16 cellular contexts compared by ENCODE assay signal in the genomic region with DNA sequence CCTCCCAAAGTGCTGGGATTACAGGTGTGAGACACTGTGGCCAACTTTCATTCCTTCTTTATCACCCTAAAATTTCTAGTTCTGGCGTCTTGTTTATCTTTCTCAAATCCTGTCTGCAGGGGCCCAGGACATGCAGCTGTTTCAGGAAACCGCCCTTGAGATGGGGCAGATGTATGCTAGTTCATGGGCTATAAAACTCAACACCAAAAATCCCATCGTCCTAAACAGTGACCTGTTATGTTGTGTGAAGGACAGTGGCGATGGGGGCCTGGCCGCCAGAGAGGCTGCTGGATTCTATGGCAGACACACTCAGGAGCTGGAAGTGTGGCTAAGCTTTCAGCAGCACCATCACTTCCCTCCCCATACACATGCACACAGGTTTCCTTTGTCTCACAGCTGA.
"Had no signal": no experiment of that assay in that cellular context is flagged by ENCODE, and none has a peak within 500 bp of the region (broad histone marks: within the 10 kb centered on the region; RNA-seq: fewer than 3 reads in every experiment).

No MANE protein-coding gene starts in this region.

- H3K27me3 Mint-ChIP-seq: activated naive CD8-positive, alpha-beta T cell treated with anti-CD3 and anti-CD28 coated beads for 36 hours; naive B cell; stimulated activated naive CD8-positive, alpha-beta T cell treated with anti-CD3 and anti-CD28 coated beads, Interleukin-15, Interleukin-2, amounts not matched to agents 100 ng/mL and 50 ng/mL, for 24 hours had no signal

- H3K9me3 Mint-ChIP-seq: activated naive CD8-positive, alpha-beta T cell treated with anti-CD3 and anti-CD28 coated beads for 36 hours; naive B cell; stimulated activated naive CD8-positive, alpha-beta T cell treated with anti-CD3 and anti-CD28 coated beads, Interleukin-15, Interleukin-2, amounts not matched to agents 100 ng/mL and 50 ng/mL, for 24 hours had no signal

- DNase-seq: activated CD4-positive, alpha-beta T cell treated with anti-CD3 and anti-CD28 coated beads, Interleukin-2, amount 50 U/mL, for 4 hours; activated effector memory CD4-positive, alpha-beta T cell treated with Interleukin-2 at 50 U/mL for 16 hours; activated naive CD8-positive, alpha-beta T cell treated with anti-CD3 and anti-CD28 coated beads for 36 hours; activated T-cell treated with anti-CD3 and anti-CD28 coated beads, Interleukin-2, amount 50 U/mL, for 1 hour; effector CD8-positive, alpha-beta T cell; hypothalamus; naive B cell; nucleus accumbens; sigmoid colon; stimulated activated CD4-positive, alpha-beta T cell treated with anti-CD3 and anti-CD28 coated beads, Interleukin-12 subunit alpha, Interleukin-12 subunit beta, amount 100 ng/mL, for 4 hours; T-helper 2 cell; testis; uterus had no signal

- H3K27ac Mint-ChIP-seq: activated naive CD8-positive, alpha-beta T cell treated with anti-CD3 and anti-CD28 coated beads for 36 hours; stimulated activated naive CD8-positive, alpha-beta T cell treated with anti-CD3 and anti-CD28 coated beads, Interleukin-15, Interleukin-2, amounts not matched to agents 100 ng/mL and 50 ng/mL, for 24 hours had no signal

- ATAC-seq: activated CD4-positive, CD25-positive, alpha-beta regulatory T cell treated with anti-CD3 and anti-CD28 coated beads, Interleukin-2, amount 50 U/mL, for 24 hours; SK-N-SH treated with all-trans-retinoic acid at 6 μM for 48 hours had no signal

- H3K36me3 Mint-ChIP-seq: naive B cell had no signal

- H3K4me3 Mint-ChIP-seq: activated naive CD8-positive, alpha-beta T cell treated with anti-CD3 and anti-CD28 coated beads for 36 hours; naive B cell; stimulated activated naive CD8-positive, alpha-beta T cell treated with anti-CD3 and anti-CD28 coated beads, Interleukin-15, Interleukin-2, amounts not matched to agents 100 ng/mL and 50 ng/mL, for 24 hours had no signal
